1 cellular context compared by ENCODE assay signal in genomic region chr2:45177870-45178269, GRCh38.
TF ChIP-seq lines count a peak whose summit lies in the region.

No MANE protein-coding gene starts in this region.

TF ChIP-seq in SK-N-SH, 30 proteins besides CTCF, POLR2A, EP300 and RAD21 (continued from another document):
- TF ChIP-seq JUND (IDR thresholded peaks at IDR 0.05) (0 out of 2 replicates have a peak, but pooled peaks have one; percentile 42), RXRA (IDR thresholded peaks at IDR 0.05; ENCODE audit: borderline replicate concordance, low read depth) (no peak), NFIC (IDR thresholded peaks at IDR 0.05; ENCODE audit: borderline replicate concordance) (peak; percentile 65), MXI1 (IDR thresholded peaks at IDR 0.05; ENCODE audit: low read depth, low read length) (no peak)
